In the genomic region with DNA sequence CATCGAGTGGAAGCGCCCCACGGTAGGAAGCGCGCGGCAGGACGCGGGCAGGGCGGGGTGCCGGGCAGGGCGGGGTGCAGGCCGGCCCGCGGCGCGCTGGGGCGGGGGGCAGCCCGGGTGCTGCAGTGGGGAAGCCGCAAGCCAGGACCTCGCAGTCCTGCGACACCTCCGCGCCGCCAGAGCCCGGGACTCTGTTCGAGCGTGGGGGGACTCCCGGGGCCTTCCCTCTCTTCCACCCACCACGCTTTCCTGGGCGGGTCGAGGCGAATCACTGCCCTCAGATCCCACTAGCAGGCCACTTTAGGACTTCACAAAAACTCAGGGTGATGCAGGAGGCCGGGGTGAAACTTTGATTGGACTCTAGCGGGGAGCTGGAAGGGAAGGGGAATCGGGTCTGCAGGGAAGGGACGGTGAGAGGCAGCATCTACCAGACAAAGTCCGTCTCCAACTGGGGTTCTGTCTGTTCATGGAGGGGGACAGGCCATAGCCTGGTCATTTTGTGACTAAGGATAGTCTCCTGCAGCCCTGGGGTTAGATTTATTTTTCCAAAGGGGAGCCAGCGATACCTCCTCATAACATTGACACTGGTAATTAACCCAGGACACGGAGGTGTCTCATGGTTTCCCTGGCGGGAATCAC, we compare ENCODE assay signal across 8 cellular contexts. TPM values are rescaled to one million over a fixed set of nuclear protein-coding genes. Genes with fewer than 3 reads are reported as not detected.
DNase-seq lines count a peak whose midpoint lies in the region; ATAC-seq, FAIRE-seq and TF ChIP-seq lines count a peak whose summit lies in the region.

No MANE protein-coding gene starts in this region.

- H3K4me2 ChIP-seq in OCI-LY3 (ENCODE audit: low read length) = peak overlapping the region; percentile 91

- TF ChIP-seq CTCF in GM12875 (IDR thresholded peaks at IDR 0.05; ENCODE audit: borderline replicate concordance, insufficient read depth, low read depth, low read length) (no peak), OCI-LY3 (IDR thresholded peaks at IDR 0.05; ENCODE audit: low read depth, low read length) (no peak), right atrium auricular region (IDR thresholded peaks at IDR 0.05) (no peak)

- H3K27ac Mint-ChIP-seq in activated naive CD8-positive, alpha-beta T cell treated with anti-CD3 and anti-CD28 coated beads, Interleukin-2, amount 10 ng/mL, durations not matched to agents 7 days and 5 days = peak overlapping the region; percentile 89

- H3K4me1 Mint-ChIP-seq in activated naive CD8-positive, alpha-beta T cell treated with anti-CD3 and anti-CD28 coated beads, Interleukin-2, amount 10 ng/mL, durations not matched to agents 7 days and 5 days = peaks cover 54% of the 10 kb centered on the region

- peaks cover 3% of the 10 kb centered on the region for H3K27me3 Mint-ChIP-seq in activated naive CD8-positive, alpha-beta T cell treated with anti-CD3 and anti-CD28 coated beads, Interleukin-2, amount 10 ng/mL, durations not matched to agents 7 days and 5 days

- H2AFZ ChIP-seq in OCI-LY3 (ENCODE audit: low read depth, low read length) = peak overlapping the region; percentile 72

- ATAC-seq in activated naive CD8-positive, alpha-beta T cell treated with anti-CD3 and anti-CD28 coated beads, Interleukin-2, amount 10 ng/mL, durations not matched to agents 7 days and 5 days (ENCODE audit: low read depth) = peak; percentile 40
- ATAC-seq in GM18858 (IDR thresholded peaks at IDR 0.05; ENCODE audit: unreplicated experiment) = no peak

- H3K9ac ChIP-seq in OCI-LY3 (ENCODE audit: low read length) = peak overlapping the region; percentile 73

- H3K27me3 ChIP-seq in OCI-LY3 (ENCODE audit: low read depth, low read length) (peaks cover 5% of the 10 kb centered on the region; the same call in 1 of the 2 replicates), right atrium auricular region (no peaks in the 10 kb centered on the region)

- H3K4me3 ChIP-seq in GM12875 (ENCODE audit: low read depth, low read length) (peak overlapping the region; percentile 62), OCI-LY3 (ENCODE audit: low read length) (peak overlapping the region; percentile 79), right atrium auricular region (peak overlapping the region; percentile 68 to 75), skeletal muscle cell (ENCODE audit: low read depth, low read length) (peak overlapping the region; percentile 89)

- no peak for TF ChIP-seq POLR2A in GM12891 (IDR thresholded peaks at IDR 0.05; ENCODE audit: low read depth, low read length)

- no peaks in the 10 kb centered on the region for H3K9me3 Mint-ChIP-seq in activated naive CD8-positive, alpha-beta T cell treated with anti-CD3 and anti-CD28 coated beads, Interleukin-2, amount 10 ng/mL, durations not matched to agents 7 days and 5 days

- CTCF ChIA-PET in HEK293T (lab: Yijun Ruan, JAX) = interaction anchor here (0.5 to 1.2 kb wide), 6 partner anchors 12 to 794 kb away, joined by 3 to 6 read pairs (median 3); no protein-coding TSS in a partner anchor

- FAIRE-seq in GM12891 (lab: Jason Lieb, UNC) = no peak

- peaks cover 34% of the 10 kb centered on the region for H3K4me1 ChIP-seq in OCI-LY3 (ENCODE audit: low read length)
- H3K4me1 ChIP-seq in right atrium auricular region = peaks cover 0 to 57% of the 10 kb centered on the region in 2 donors

- H3K4me3 Mint-ChIP-seq in activated naive CD8-positive, alpha-beta T cell treated with anti-CD3 and anti-CD28 coated beads, Interleukin-2, amount 10 ng/mL, durations not matched to agents 7 days and 5 days = peak overlapping the region; percentile 85

- H3K79me2 ChIP-seq in OCI-LY3 (ENCODE audit: low read length) = peaks cover 4% of the 10 kb centered on the region; the same call in 1 of the 2 replicates

- no peak overlapping the region for H3K27ac ChIP-seq in OCI-LY3 (ENCODE audit: low read length)
- H3K27ac ChIP-seq in right atrium auricular region = peak overlapping the region; percentile 91 to 93

- H3K36me3 ChIP-seq in OCI-LY3 (replicated peaks; ENCODE audit: low read depth, low read length) (no peaks in the 10 kb centered on the region), right atrium auricular region (peaks cover 5% of the 10 kb centered on the region)

- H3K36me3 Mint-ChIP-seq in activated naive CD8-positive, alpha-beta T cell treated with anti-CD3 and anti-CD28 coated beads, Interleukin-2, amount 10 ng/mL, durations not matched to agents 7 days and 5 days = peaks cover 15% of the 10 kb centered on the region

- POLR2A ChIA-PET in HEK293T (lab: Yijun Ruan, JAX) = interaction anchor here (0.6 to 2.4 kb wide), 7 partner anchors 11 to 37 kb away, joined by 3 to 8 read pairs (median 3); no protein-coding TSS in a partner anchor
- POLR2A ChIA-PET in activated naive CD8-positive, alpha-beta T cell treated with anti-CD3 and anti-CD28 coated beads, Interleukin-2, amount 10 ng/mL, durations not matched to agents 7 days and 5 days (lab: Charles Lee) = interaction anchor here (0.7 to 3.0 kb wide), 4 partner anchors 15 to 133 kb away, joined by 3 to 15 read pairs (median 3); no protein-coding TSS in a partner anchor

- H3K9me3 ChIP-seq in OCI-LY3 (ENCODE audit: insufficient read depth, low read length) (no peaks in the 10 kb centered on the region), right atrium auricular region (no peaks in the 10 kb centered on the region)

- DNase-seq in HEK293T (ENCODE audit: extremely low spot score) (peak; percentile 58), right atrium auricular region (ENCODE audit: low spot score) (no peak), skeletal muscle cell (ENCODE audit: low read depth) (no peak), GM12891 (ENCODE audit: insufficient read length, low spot score) (no peak)
- DNase-seq in activated naive CD8-positive, alpha-beta T cell treated with anti-CD3 and anti-CD28 coated beads, Interleukin-2, amount 10 ng/mL, durations not matched to agents 7 days and 5 days = peak; percentile 72

- H4K20me1 ChIP-seq in OCI-LY3 (ENCODE audit: insufficient read depth, low read length) = no peaks in the 10 kb centered on the region

TF ChIP-seq in HEK293T, 16 proteins besides CTCF, POLR2A, EP300 and RAD21:
- TF ChIP-seq BHLHE40 (IDR thresholded peaks at IDR 0.05; ENCODE audit: borderline replicate concordance) (no peak), TARDBP (IDR thresholded peaks at IDR 0.05) (no peak), L3MBTL2 (conservative IDR thresholded peaks at IDR 0.05) (no peak), ZNF384 (IDR thresholded peaks at IDR 0.05) (no peak), NFRKB (IDR thresholded peaks at IDR 0.05) (no peak), PKNOX1 (IDR thresholded peaks at IDR 0.05) (no peak), HDGF (IDR thresholded peaks at IDR 0.05; ENCODE audit: borderline replicate concordance) (no peak), ELF4 (IDR thresholded peaks at IDR 0.05) (no peak)

TF ChIP-seq in GM12891, 5 proteins besides CTCF, POLR2A, EP300 and RAD21:
- TF ChIP-seq SPI1 (IDR thresholded peaks at IDR 0.05; ENCODE audit: low read depth, low read length) (no peak), TAF1 (IDR thresholded peaks at IDR 0.05; ENCODE audit: low read depth, low read length) (no peak), POLR2AphosphoS5 (IDR thresholded peaks at IDR 0.05; ENCODE audit: low read depth, low read length) (no peak), POU2F2 (IDR thresholded peaks at IDR 0.05; ENCODE audit: low read depth, low read length) (no peak), PAX5 (IDR thresholded peaks at IDR 0.05; ENCODE audit: insufficient read depth, low read length, severe bottlenecking) (no peak)

RNA-seq across cellular contexts. Expression of gene CAPN2, which starts 0.6 kb away (rescaled TPM):
- 100 to 1,000 TPM; 169 to 177 TPM for total RNA-seq in activated naive CD8-positive, alpha-beta T cell treated with anti-CD3 and anti-CD28 coated beads, Interleukin-2, amount 10 ng/mL, durations not matched to agents 7 days and 5 days
- 10 to 100 TPM; 61.4 to 72.3 TPM for total RNA-seq in right atrium auricular region
- 1.9 TPM for polyA plus RNA-seq in GM12891 (2012; ENCODE audit: low read depth, missing spikeins)

RNA-seq across cellular contexts. Expression of gene CAPN8, which starts 47.5 kb away (rescaled TPM):
- total RNA-seq in activated naive CD8-positive, alpha-beta T cell treated with anti-CD3 and anti-CD28 coated beads, Interleukin-2, amount 10 ng/mL, durations not matched to agents 7 days and 5 days = under 1 TPM in 1 of 2 experiments, not detected in 1; 0.28 TPM
- not detected for total RNA-seq in right atrium auricular region
- not detected for polyA plus RNA-seq in GM12891 (2012; ENCODE audit: low read depth, missing spikeins)

Comparison
In these comparisons a context has a peak if more than half of its experiments do, and no peak if none do; other contexts are left out.
1. DNase-seq: peak in HEK293T (single experiment) and activated naive CD8-positive, alpha-beta T cell treated with anti-CD3 and anti-CD28 coated beads, Interleukin-2, amount 10 ng/mL, durations not matched to agents 7 days and 5 days (single experiment); none in right atrium auricular region (single experiment), skeletal muscle cell (single experiment) and GM12891 (single experiment).
2. Peak in every context shown above with its lines, with median percentiles within 50 percentile points of each other: H3K4me3 ChIP-seq.